ENCODE assay signal across 28 cellular contexts in genomic region chr3:70409018-70409417, GRCh38.
"Had no signal": no experiment of that assay in that cellular context is flagged by ENCODE, and none has a peak within 500 bp of the region (broad histone marks: within the 10 kb centered on the region; RNA-seq: fewer than 3 reads in every experiment).

No MANE protein-coding gene starts in this region.

- H3K36me3 ChIP-seq: neural progenitor cell, ovary, spleen, suprapubic skin, tibial artery, transverse colon, upper lobe of right lung, uterus had no signal

- H3K27me3 ChIP-seq: neural progenitor cell, ovary, spleen, suprapubic skin, testis, tibial artery, transverse colon, upper lobe of right lung, uterus had no signal

- DNase-seq: natural killer cell; occipital lobe; ovary; posterior cingulate gyrus; psoas muscle; right cardiac atrium; spleen; stimulated activated CD4-positive, alpha-beta T cell treated with anti-CD3 and anti-CD28 coated beads, Interleukin-12 subunit alpha, Interleukin-12 subunit beta, amount 100 ng/mL, for 4 hours; stimulated activated CD4-positive, alpha-beta T cell treated with anti-CD3 and anti-CD28 coated beads, Interleukin-1b, Interleukin-23, amount 100 ng/mL, for 48 hours; stimulated activated CD4-positive, alpha-beta T cell treated with anti-CD3 and anti-CD28 coated beads, Interleukin-4, amount 100 ng/mL, for 1 hour; stimulated activated CD4-positive, alpha-beta T cell treated with anti-CD3 and anti-CD28 coated beads, Interleukin-4, amount 100 ng/mL, for 4 hours; stimulated activated CD8-positive, alpha-beta memory T cell treated with anti-CD3 and anti-CD28 coated beads, Interleukin-4, amount 100 ng/mL, for 48 hours; stimulated activated naive CD4-positive, alpha-beta T cell; stimulated activated naive CD8-positive, alpha-beta T cell treated with anti-CD3 and anti-CD28 coated beads, Interleukin-15, amount 100 ng/mL, for 72 hours; stimulated activated naive CD8-positive, alpha-beta T cell treated with anti-CD3 and anti-CD28 coated beads, Interleukin-15, Interleukin-2, amounts not matched to agents 100 U/mL and 50 U/mL, for 24 hours; substantia nigra; testis; tibial artery; transverse colon; upper lobe of right lung; uterus had no signal

- H3K9me3 ChIP-seq: ovary, psoas muscle, testis, tibial artery, upper lobe of right lung, uterus had no signal

- H3K4me2 ChIP-seq: neural progenitor cell, smooth muscle cell had no signal

- ATAC-seq: natural killer cell; psoas muscle; right cardiac atrium; sciatic nerve; stimulated activated memory B cell treated with anti-CD40 and anti-IgM and Interleukin-4, amounts not matched to agents 10 μg/mL and 1 μg/mL and 100 μg/mL, for 72 hours; stimulated activated naive CD8-positive, alpha-beta T cell treated with anti-CD3 and anti-CD28 coated beads, Interleukin-15, amount 100 ng/mL, for 72 hours; stimulated activated naive CD8-positive, alpha-beta T cell treated with anti-CD3 and anti-CD28 coated beads, Interleukin-15, Interleukin-2, amounts not matched to agents 100 U/mL and 50 U/mL, for 24 hours; upper lobe of right lung had no signal

- H3K4me3 ChIP-seq: neural progenitor cell, ovary, psoas muscle, skin epidermis, smooth muscle cell, spleen, suprapubic skin, testis, tibial artery, transverse colon, upper lobe of right lung, uterus had no signal

- H3K4me1 ChIP-seq: neural progenitor cell, parathyroid adenoma, psoas muscle, spleen, suprapubic skin, testis, tibial artery, transverse colon, upper lobe of right lung, uterus had no signal

- H3K9ac ChIP-seq: neural progenitor cell, parathyroid adenoma had no signal

- H3K27ac ChIP-seq: neural progenitor cell, ovary, parathyroid adenoma, psoas muscle, skin epidermis, spleen, suprapubic skin, testis, tibial artery, transverse colon, upper lobe of right lung, uterus had no signal

- H2AFZ ChIP-seq: neural progenitor cell, parathyroid adenoma had no signal
